8 cellular contexts compared by ENCODE assay signal in genomic region chr12:57693659-57694458, GRCh38.
DNase-seq lines count a peak whose midpoint lies in the region; ATAC-seq lines count a peak whose summit lies in the region.

OS9 (plus strand) TSS chr12:57694132; CDS start chr12:57694162, 30 bp downstream.

- ATAC-seq in GM19023 (IDR thresholded peaks at IDR 0.05; ENCODE audit: unreplicated experiment), result peak; percentile 98
- peak; percentile 97 for ATAC-seq in HG03280 (IDR thresholded peaks at IDR 0.05; ENCODE audit: unreplicated experiment)

- peak; percentile 98 for DNase-seq in AG20443 (ENCODE audit: low spot score)
- peak; percentile 100 for DNase-seq in NCI-H345 (lab: John Stamatoyannopoulos, UW)
- peak; percentile 80 to 98 (median 90) for DNase-seq in activated CD4-positive, CD25-positive, alpha-beta regulatory T cell (lab: John Stamatoyannopoulos, UW)
- DNase-seq in cerebellar cortex (ENCODE audit: low spot score), result peak; percentile 100
- DNase-seq in islet precursor cell, result peak; percentile 100
- peak; percentile 89 to 95 (median 93) for DNase-seq in stimulated activated CD4-positive, alpha-beta T cell treated with anti-CD3 and anti-CD28 coated beads, Interleukin-12 subunit alpha, Interleukin-12 subunit beta, amount 100 ng/mL, for 48 hours (ENCODE audit: low read depth in 2 of 3, low spot score in 1 of 3)

Comparison
In these comparisons a context has a peak if more than half of its experiments do, and no peak if none do; other contexts are left out.
1. Peak in every context shown above with its lines: DNase-seq and ATAC-seq.